16 cellular contexts compared by ENCODE assay signal in the genomic region with DNA sequence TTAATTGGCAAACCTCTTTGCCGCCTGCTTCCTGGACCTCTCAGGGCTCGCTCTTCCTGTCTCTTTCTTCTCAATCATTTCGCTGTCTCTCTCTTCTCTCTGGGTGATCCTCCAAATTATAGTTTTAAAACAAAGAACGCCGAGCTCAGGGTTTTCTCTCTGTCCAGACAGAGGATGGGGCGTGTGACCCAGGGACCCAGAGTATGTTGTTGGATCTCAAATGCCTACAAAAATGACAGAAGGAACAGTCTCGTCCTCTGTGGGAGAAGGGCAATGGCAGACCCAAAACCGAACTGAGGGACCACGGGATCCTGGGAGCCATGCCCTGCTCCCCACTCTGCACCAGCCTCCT.
A peak's percentile ranks its signal among the peaks of the same experiment; 100 is the strongest.
DNase-seq lines count a peak whose midpoint lies in the region; ATAC-seq and TF ChIP-seq lines count a peak whose summit lies in the region.
"Had no signal": no experiment of that assay in that cellular context is flagged by ENCODE, and none has a peak within 500 bp of the region (broad histone marks: within the 10 kb centered on the region; RNA-seq: fewer than 3 reads in every experiment).

No MANE protein-coding gene starts in this region.

- H3K79me1 ChIP-seq in trophoblast cell (ENCODE audit: low read length): no peaks in the 10 kb centered on the region

- H3K4me2 ChIP-seq in neural cell (ENCODE audit: low read length) (no peak overlapping the region), trophoblast cell (ENCODE audit: low read length) (no peak overlapping the region)
- H3K4me2 ChIP-seq: BLaER1 treated with 17β-estradiol and CSF1 and Interleukin-3, amounts not matched to agents 10 nM and 100 nM had no signal

- no peak for TF ChIP-seq RAD21 in neural cell (conservative IDR thresholded peaks at IDR 0.05)

- H3K4me1 ChIP-seq in thyroid gland (peaks cover 29 to 54% of the 10 kb centered on the region in 2 donors), trophoblast cell (ENCODE audit: control insufficient read depth in 1 of 2, insufficient read depth in 2 of 2, low read length in 2 of 2) (no peaks in the 10 kb centered on the region)

- no peak overlapping the region for H4K12ac ChIP-seq in trophoblast cell (ENCODE audit: low read depth, low read length)

- no peak for ATAC-seq in activated T-helper 17 cell treated with anti-CD3 and anti-CD28 coated beads, Interleukin-2, amount 50 U/mL, for 72 hours (replicated peaks)
- ATAC-seq in GM19328 (IDR thresholded peaks at IDR 0.05; ENCODE audit: unreplicated experiment): no peak
- ATAC-seq: CD8-positive, alpha-beta T cell; GM12878 had no signal

- H3K36me3 ChIP-seq in neural cell (ENCODE audit: insufficient read depth, low read length) (no peaks in the 10 kb centered on the region), thyroid gland (no peaks in the 10 kb centered on the region), trophoblast cell (ENCODE audit: control insufficient read depth in 1 of 2, insufficient read depth in 2 of 2, low read length in 2 of 2) (no peaks in the 10 kb centered on the region)

- H4K20me1 ChIP-seq in neural cell (ENCODE audit: insufficient read depth): no peaks in the 10 kb centered on the region

- H2BK12ac ChIP-seq in trophoblast cell (ENCODE audit: low read length): no peak overlapping the region

- peak overlapping the region; percentile 70 for H3K27ac ChIP-seq in neural cell (ENCODE audit: low read length)
- H3K27ac ChIP-seq in thyroid gland: peak overlapping the region in 2 of 3 donors; percentile 24 to 46
- H3K27ac ChIP-seq in trophoblast cell (ENCODE audit: low read depth, low read length): no peak overlapping the region
- H3K27ac ChIP-seq: BLaER1 treated with 17β-estradiol and CSF1 and Interleukin-3, amounts not matched to agents 10 nM and 100 nM had no signal

- no peak overlapping the region for H2BK5ac ChIP-seq in trophoblast cell (ENCODE audit: low read depth, low read length, poor library complexity)

- no peak overlapping the region for H3K4ac ChIP-seq in trophoblast cell (ENCODE audit: low read depth, low read length)

- no peak for TF ChIP-seq EP300 in neural cell (conservative IDR thresholded peaks at IDR 0.05; ENCODE audit: poor library complexity, severe bottlenecking)

- H2AK5ac ChIP-seq in trophoblast cell (ENCODE audit: low read length): no peak overlapping the region

- no peak overlapping the region for H2BK120ac ChIP-seq in trophoblast cell (ENCODE audit: insufficient read depth, low read length, poor library complexity)

- H3K18ac ChIP-seq in trophoblast cell (ENCODE audit: low read length): no peak overlapping the region

- H3K27ac Mint-ChIP-seq in activated T-cell treated with anti-CD3 and anti-CD28 coated beads, Interleukin-2, amount 50 U/mL, for 24 hours: peak overlapping the region; percentile 41
- H3K27ac Mint-ChIP-seq in activated T-helper 17 cell treated with anti-CD3 and anti-CD28 coated beads, Interleukin-2, amount 50 U/mL, for 72 hours: peak overlapping the region; percentile 68
- H3K27ac Mint-ChIP-seq: CD8-positive, alpha-beta T cell had no signal

- TF ChIP-seq POLR2A in thyroid gland (IDR thresholded peaks at IDR 0.05): no peak

- H3K9me2 ChIP-seq in neural cell (ENCODE audit: insufficient read depth, low read length): no peaks in the 10 kb centered on the region

- no peak overlapping the region for H4K91ac ChIP-seq in trophoblast cell (ENCODE audit: low read depth, low read length)

- H3K4me3 ChIP-seq in neural cell (ENCODE audit: low read length): peak overlapping the region; percentile 38
- no peak overlapping the region for H3K4me3 ChIP-seq in thyroid gland (replicated peaks in 1 of 3)
- H3K4me3 ChIP-seq in trophoblast cell (ENCODE audit: low read depth, low read length): no peak overlapping the region
- H3K4me3 ChIP-seq: GM12878 had no signal

- WGBS in thyroid gland, 2 donors: 94 to 95% methylated on average over 9 of the region's 9 CpGs
- no CpG with 5 or more reads among the region's 9 CpGs for WGBS in trophoblast cell (ENCODE audit: extremely low coverage, insufficient coverage, insufficient read length)

- no peaks in the 10 kb centered on the region for H3F3A ChIP-seq in neural cell (ENCODE audit: insufficient read depth, low read length, poor library complexity, severe bottlenecking)

- DNase-seq in activated T-cell treated with anti-CD3 and anti-CD28 coated beads, Interleukin-2, amount 50 U/mL, for 24 hours: no peak
- no peak for DNase-seq in activated T-cell treated with anti-CD3 and anti-CD28 coated beads, Interleukin-2, amount 50 U/mL, for 1 hour
- DNase-seq in thyroid gland (no peak), OCI-M1 (lab: John Stamatoyannopoulos, UW) (no peak), trophoblast cell (no peak)
- DNase-seq: Calu3; CD8-positive, alpha-beta T cell; KG1; MV-4-11; NCI-H1694 treated with DMSO at 0.1 percent for 48 hours; NCI-H2227 treated with DMSO at 0.1 percent for 48 hours had no signal

- peaks cover 8% of the 10 kb centered on the region for H3K4me1 Mint-ChIP-seq in activated T-cell treated with anti-CD3 and anti-CD28 coated beads, Interleukin-2, amount 50 U/mL, for 24 hours (ENCODE audit: low read depth)
- H3K4me1 Mint-ChIP-seq in activated T-helper 17 cell treated with anti-CD3 and anti-CD28 coated beads, Interleukin-2, amount 50 U/mL, for 72 hours: peaks cover 9% of the 10 kb centered on the region

- H3K27me3 Mint-ChIP-seq in activated T-cell treated with anti-CD3 and anti-CD28 coated beads, Interleukin-2, amount 50 U/mL, for 24 hours: no peaks in the 10 kb centered on the region
- no peaks in the 10 kb centered on the region for H3K27me3 Mint-ChIP-seq in activated T-helper 17 cell treated with anti-CD3 and anti-CD28 coated beads, Interleukin-2, amount 50 U/mL, for 72 hours

- H3K79me2 ChIP-seq in neural cell (replicated peaks; ENCODE audit: insufficient read depth, low read length): no peaks in the 10 kb centered on the region
- no peaks in the 10 kb centered on the region for H3K79me2 ChIP-seq in trophoblast cell (ENCODE audit: control insufficient read depth, insufficient read depth, low read length, poor library complexity)

- no peak overlapping the region for H4K8ac ChIP-seq in trophoblast cell (ENCODE audit: low read depth, low read length)

- H3K9me3 ChIP-seq in neural cell (ENCODE audit: low read length) (no peaks in the 10 kb centered on the region), thyroid gland (no peaks in the 10 kb centered on the region), trophoblast cell (ENCODE audit: insufficient read depth, low read depth, low read length) (no peaks in the 10 kb centered on the region)

- H3K4me3 Mint-ChIP-seq in activated T-cell treated with anti-CD3 and anti-CD28 coated beads, Interleukin-2, amount 50 U/mL, for 24 hours: no peak overlapping the region
- H3K4me3 Mint-ChIP-seq in activated T-helper 17 cell treated with anti-CD3 and anti-CD28 coated beads, Interleukin-2, amount 50 U/mL, for 72 hours: no peak overlapping the region
- H3K4me3 Mint-ChIP-seq: CD8-positive, alpha-beta T cell had no signal

- H3K9me3 Mint-ChIP-seq in activated T-cell treated with anti-CD3 and anti-CD28 coated beads, Interleukin-2, amount 50 U/mL, for 24 hours: no peaks in the 10 kb centered on the region
- peaks cover 6% of the 10 kb centered on the region for H3K9me3 Mint-ChIP-seq in activated T-helper 17 cell treated with anti-CD3 and anti-CD28 coated beads, Interleukin-2, amount 50 U/mL, for 72 hours
- H3K9me3 Mint-ChIP-seq: CD8-positive, alpha-beta T cell had no signal

- H3K9ac ChIP-seq in neural cell (ENCODE audit: low read length): peak overlapping the region; percentile 45
- H3K9ac ChIP-seq in trophoblast cell (ENCODE audit: low read length): no peak overlapping the region
- H3K9ac ChIP-seq: BLaER1 treated with 17β-estradiol and CSF1 and Interleukin-3, amounts not matched to agents 10 nM and 100 nM had no signal

- intact Hi-C loops in thyroid gland (cut with DNase I): loop anchor here (10.0 kb wide), 1 partner anchor 94 kb away; no protein-coding TSS in a partner anchor

- peaks cover 36% of the 10 kb centered on the region for H3K36me3 Mint-ChIP-seq in activated T-cell treated with anti-CD3 and anti-CD28 coated beads, Interleukin-2, amount 50 U/mL, for 24 hours (ENCODE audit: low read depth)
- no peaks in the 10 kb centered on the region for H3K36me3 Mint-ChIP-seq in activated T-helper 17 cell treated with anti-CD3 and anti-CD28 coated beads, Interleukin-2, amount 50 U/mL, for 72 hours (ENCODE audit: low read depth)

- no peak overlapping the region for H3K14ac ChIP-seq in trophoblast cell (ENCODE audit: low read length)

- H3K27me3 ChIP-seq in neural cell (ENCODE audit: insufficient read depth, low read depth, low read length) (no peaks in the 10 kb centered on the region), thyroid gland (no peaks in the 10 kb centered on the region), trophoblast cell (ENCODE audit: insufficient read depth, low read length) (no peaks in the 10 kb centered on the region)
- H3K27me3 ChIP-seq: BLaER1 treated with 17β-estradiol and CSF1 and Interleukin-3, amounts not matched to agents 10 nM and 100 nM had no signal

- no peak overlapping the region for H3K23ac ChIP-seq in trophoblast cell (ENCODE audit: low read length)

- TF ChIP-seq CTCF in neural cell (IDR thresholded peaks at IDR 0.05; ENCODE audit: poor library complexity, severe bottlenecking) (no peak), thyroid gland (IDR thresholded peaks at IDR 0.05) (no peak)

- H2AFZ ChIP-seq in neural cell (ENCODE audit: low read depth, low read length) (no peak overlapping the region), trophoblast cell (ENCODE audit: insufficient read depth, low read length, poor library complexity) (no peak overlapping the region)

TF ChIP-seq in neural cell, 6 proteins besides CTCF, POLR2A, EP300 and RAD21 (continues in another document):
- no peak for TF ChIP-seq TAF1 (IDR thresholded peaks at IDR 0.05; ENCODE audit: low read depth)
